Comparison of ENCODE assay signal across 13 cellular contexts in genomic region chr3:99867594-99868437, GRCh38. TPM values are rescaled to one million over a fixed set of nuclear protein-coding genes. Genes with fewer than 3 reads are reported as not detected.
DNase-seq lines count a peak whose midpoint lies in the region; ATAC-seq and TF ChIP-seq lines count a peak whose summit lies in the region.
"Had no signal": no experiment of that assay in that cellular context is flagged by ENCODE, and none has a peak within 500 bp of the region (broad histone marks: within the 10 kb centered on the region; RNA-seq: fewer than 3 reads in every experiment).

No MANE protein-coding gene starts in this region.

- peaks cover 26% of the 10 kb centered on the region for H3K36me3 Mint-ChIP-seq in activated CD4-positive, alpha-beta T cell treated with anti-CD3 and anti-CD28 coated beads, Interleukin-2, amount 10 ng/mL, durations not matched to agents 24 days and 14 days (ENCODE audit: low read depth)

- ATAC-seq in gastroesophageal sphincter (no peak), GM18867 (IDR thresholded peaks at IDR 0.05; ENCODE audit: unreplicated experiment) (no peak), HG03196 (IDR thresholded peaks at IDR 0.05; ENCODE audit: unreplicated experiment) (no peak)
- ATAC-seq in stimulated activated naive CD8-positive, alpha-beta T cell treated with anti-CD3 and anti-CD28 coated beads, Interleukin-15, Interleukin-2, amounts not matched to agents 100 U/mL and 50 U/mL, for 24 hours, result peak; percentile 59
- ATAC-seq: A549, left cardiac atrium had no signal

- H3K4me1 ChIP-seq in NT2/D1 (ENCODE audit: insufficient read depth, insufficient read length), result no peaks in the 10 kb centered on the region
- H3K4me1 ChIP-seq in gastroesophageal sphincter, result peaks cover 35 to 100% (median 42%) of the 10 kb centered on the region in 3 donors

- peak overlapping the region; percentile 74 to 97 (median 94) for H3K27ac ChIP-seq in gastroesophageal sphincter
- H3K27ac ChIP-seq: A549 had no signal

- H3K27me3 ChIP-seq in NT2/D1 (ENCODE audit: insufficient read depth, insufficient read length), result no peaks in the 10 kb centered on the region
- no peaks in the 10 kb centered on the region for H3K27me3 ChIP-seq in gastroesophageal sphincter
- H3K27me3 ChIP-seq: upper lobe of left lung had no signal

- TF ChIP-seq CTCF in gastroesophageal sphincter (IDR thresholded peaks at IDR 0.05), result no peak

- no peaks in the 10 kb centered on the region for H3K27me3 Mint-ChIP-seq in activated CD4-positive, alpha-beta T cell treated with anti-CD3 and anti-CD28 coated beads, Interleukin-2, amount 10 ng/mL, durations not matched to agents 24 days and 14 days

- TF ChIP-seq POLR2A in gastroesophageal sphincter (IDR thresholded peaks at IDR 0.05), result no peak

- peak overlapping the region; percentile 27 for H3K27ac Mint-ChIP-seq in activated CD4-positive, alpha-beta T cell treated with anti-CD3 and anti-CD28 coated beads, Interleukin-2, amount 10 ng/mL, durations not matched to agents 24 days and 14 days

- no peak overlapping the region for H3K9ac ChIP-seq in NT2/D1 (ENCODE audit: insufficient read length, low read depth)

- DNase-seq in activated CD4-positive, alpha-beta T cell treated with anti-CD3 and anti-CD28 coated beads, Interleukin-2, amount 10 ng/mL, durations not matched to agents 24 days and 14 days, result peak; percentile 74
- no peak for DNase-seq in activated CD4-positive, alpha-beta T cell treated with anti-CD3 and anti-CD28 coated beads for 1 hour
- DNase-seq in NT2/D1 (ENCODE audit: low read depth, low spot score) (peak; percentile 27), NCI-H526 treated with DMSO at 0.1 percent for 48 hours (lab: John Stamatoyannopoulos, UW) (no peak)
- DNase-seq in stimulated activated naive CD8-positive, alpha-beta T cell treated with anti-CD3 and anti-CD28 coated beads, Interleukin-15, Interleukin-2, amounts not matched to agents 100 U/mL and 50 U/mL, for 24 hours, result no peak
- DNase-seq: Caco-2, left cardiac atrium, NCI-H345, upper lobe of left lung had no signal

- no peaks in the 10 kb centered on the region for H3K9me3 ChIP-seq in NT2/D1 (ENCODE audit: insufficient read depth, low read length)
- no peaks in the 10 kb centered on the region for H3K9me3 ChIP-seq in gastroesophageal sphincter
- H3K9me3 ChIP-seq: A549, Caco-2, upper lobe of left lung had no signal

- peaks cover 75% of the 10 kb centered on the region for H3K4me1 Mint-ChIP-seq in activated CD4-positive, alpha-beta T cell treated with anti-CD3 and anti-CD28 coated beads, Interleukin-2, amount 10 ng/mL, durations not matched to agents 24 days and 14 days

- H3K4me3 Mint-ChIP-seq in activated CD4-positive, alpha-beta T cell treated with anti-CD3 and anti-CD28 coated beads, Interleukin-2, amount 10 ng/mL, durations not matched to agents 24 days and 14 days, result peak overlapping the region; percentile 71

- intact Hi-C loops in activated CD4-positive, alpha-beta T cell treated with anti-CD3 and anti-CD28 coated beads, Interleukin-2, amount 10 ng/mL, durations not matched to agents 24 days and 14 days (cut with micrococcal nuclease), result loop anchor here (2.0 to 5.0 kb wide), 5 partner anchors 36 to 219 kb away; partner anchors contain the start of gene CMSS1

- H3K36me3 ChIP-seq in NT2/D1 (ENCODE audit: insufficient read depth, insufficient read length, low read length) (peaks cover 34% of the 10 kb centered on the region), gastroesophageal sphincter (peaks cover 0 to 15% of the 10 kb centered on the region in 2 donors)

- TF ChIP-seq EP300 in gastroesophageal sphincter (IDR thresholded peaks at IDR 0.05), result no peak

- WGBS in gastroesophageal sphincter (ENCODE audit: low coverage in 1 of 2), 2 donors, result 34 to 56% methylated on average over 3 of the region's 3 CpGs

- no peak overlapping the region for H3K4me3 ChIP-seq in NT2/D1 (ENCODE audit: insufficient read length, low read depth)
- H3K4me3 ChIP-seq in gastroesophageal sphincter, result no peak overlapping the region
- H3K4me3 ChIP-seq: A549, upper lobe of left lung had no signal

- no peaks in the 10 kb centered on the region for H3K9me3 Mint-ChIP-seq in activated CD4-positive, alpha-beta T cell treated with anti-CD3 and anti-CD28 coated beads, Interleukin-2, amount 10 ng/mL, durations not matched to agents 24 days and 14 days

RNA-seq across cellular contexts. Expression of gene CMSS1, which starts 50.2 kb away (rescaled TPM):
- total RNA-seq in activated CD4-positive, alpha-beta T cell treated with anti-CD3 and anti-CD28 coated beads, Interleukin-2, amount 10 ng/mL, durations not matched to agents 24 days and 14 days, result 117 and 126 TPM in 2 replicates
- 10 to 100 TPM; 15.2 to 20.8 (median 16.6) TPM for total RNA-seq in gastroesophageal sphincter

Comparison
In these comparisons a context has a peak if more than half of its experiments do, and no peak if none do; other contexts are left out.
1. DNase-seq: peak in activated CD4-positive, alpha-beta T cell treated with anti-CD3 and anti-CD28 coated beads, Interleukin-2, amount 10 ng/mL, durations not matched to agents 24 days and 14 days (single experiment) and NT2/D1 (single experiment); none in activated CD4-positive, alpha-beta T cell treated with anti-CD3 and anti-CD28 coated beads for 1 hour (single experiment), stimulated activated naive CD8-positive, alpha-beta T cell treated with anti-CD3 and anti-CD28 coated beads, Interleukin-15, Interleukin-2, amounts not matched to agents 100 U/mL and 50 U/mL, for 24 hours (single experiment) and NCI-H526 treated with DMSO at 0.1 percent for 48 hours (single experiment).